Comparison of ENCODE assay signal across 1 cellular context in genomic region chr20:1423625-1424106, GRCh38.
TF ChIP-seq lines count a peak whose summit lies in the region.

No MANE protein-coding gene starts in this region.

TF ChIP-seq in GM23338, 12 proteins besides CTCF, POLR2A, EP300 and RAD21 (continued from another document):
- TF ChIP-seq, protein P1, sequence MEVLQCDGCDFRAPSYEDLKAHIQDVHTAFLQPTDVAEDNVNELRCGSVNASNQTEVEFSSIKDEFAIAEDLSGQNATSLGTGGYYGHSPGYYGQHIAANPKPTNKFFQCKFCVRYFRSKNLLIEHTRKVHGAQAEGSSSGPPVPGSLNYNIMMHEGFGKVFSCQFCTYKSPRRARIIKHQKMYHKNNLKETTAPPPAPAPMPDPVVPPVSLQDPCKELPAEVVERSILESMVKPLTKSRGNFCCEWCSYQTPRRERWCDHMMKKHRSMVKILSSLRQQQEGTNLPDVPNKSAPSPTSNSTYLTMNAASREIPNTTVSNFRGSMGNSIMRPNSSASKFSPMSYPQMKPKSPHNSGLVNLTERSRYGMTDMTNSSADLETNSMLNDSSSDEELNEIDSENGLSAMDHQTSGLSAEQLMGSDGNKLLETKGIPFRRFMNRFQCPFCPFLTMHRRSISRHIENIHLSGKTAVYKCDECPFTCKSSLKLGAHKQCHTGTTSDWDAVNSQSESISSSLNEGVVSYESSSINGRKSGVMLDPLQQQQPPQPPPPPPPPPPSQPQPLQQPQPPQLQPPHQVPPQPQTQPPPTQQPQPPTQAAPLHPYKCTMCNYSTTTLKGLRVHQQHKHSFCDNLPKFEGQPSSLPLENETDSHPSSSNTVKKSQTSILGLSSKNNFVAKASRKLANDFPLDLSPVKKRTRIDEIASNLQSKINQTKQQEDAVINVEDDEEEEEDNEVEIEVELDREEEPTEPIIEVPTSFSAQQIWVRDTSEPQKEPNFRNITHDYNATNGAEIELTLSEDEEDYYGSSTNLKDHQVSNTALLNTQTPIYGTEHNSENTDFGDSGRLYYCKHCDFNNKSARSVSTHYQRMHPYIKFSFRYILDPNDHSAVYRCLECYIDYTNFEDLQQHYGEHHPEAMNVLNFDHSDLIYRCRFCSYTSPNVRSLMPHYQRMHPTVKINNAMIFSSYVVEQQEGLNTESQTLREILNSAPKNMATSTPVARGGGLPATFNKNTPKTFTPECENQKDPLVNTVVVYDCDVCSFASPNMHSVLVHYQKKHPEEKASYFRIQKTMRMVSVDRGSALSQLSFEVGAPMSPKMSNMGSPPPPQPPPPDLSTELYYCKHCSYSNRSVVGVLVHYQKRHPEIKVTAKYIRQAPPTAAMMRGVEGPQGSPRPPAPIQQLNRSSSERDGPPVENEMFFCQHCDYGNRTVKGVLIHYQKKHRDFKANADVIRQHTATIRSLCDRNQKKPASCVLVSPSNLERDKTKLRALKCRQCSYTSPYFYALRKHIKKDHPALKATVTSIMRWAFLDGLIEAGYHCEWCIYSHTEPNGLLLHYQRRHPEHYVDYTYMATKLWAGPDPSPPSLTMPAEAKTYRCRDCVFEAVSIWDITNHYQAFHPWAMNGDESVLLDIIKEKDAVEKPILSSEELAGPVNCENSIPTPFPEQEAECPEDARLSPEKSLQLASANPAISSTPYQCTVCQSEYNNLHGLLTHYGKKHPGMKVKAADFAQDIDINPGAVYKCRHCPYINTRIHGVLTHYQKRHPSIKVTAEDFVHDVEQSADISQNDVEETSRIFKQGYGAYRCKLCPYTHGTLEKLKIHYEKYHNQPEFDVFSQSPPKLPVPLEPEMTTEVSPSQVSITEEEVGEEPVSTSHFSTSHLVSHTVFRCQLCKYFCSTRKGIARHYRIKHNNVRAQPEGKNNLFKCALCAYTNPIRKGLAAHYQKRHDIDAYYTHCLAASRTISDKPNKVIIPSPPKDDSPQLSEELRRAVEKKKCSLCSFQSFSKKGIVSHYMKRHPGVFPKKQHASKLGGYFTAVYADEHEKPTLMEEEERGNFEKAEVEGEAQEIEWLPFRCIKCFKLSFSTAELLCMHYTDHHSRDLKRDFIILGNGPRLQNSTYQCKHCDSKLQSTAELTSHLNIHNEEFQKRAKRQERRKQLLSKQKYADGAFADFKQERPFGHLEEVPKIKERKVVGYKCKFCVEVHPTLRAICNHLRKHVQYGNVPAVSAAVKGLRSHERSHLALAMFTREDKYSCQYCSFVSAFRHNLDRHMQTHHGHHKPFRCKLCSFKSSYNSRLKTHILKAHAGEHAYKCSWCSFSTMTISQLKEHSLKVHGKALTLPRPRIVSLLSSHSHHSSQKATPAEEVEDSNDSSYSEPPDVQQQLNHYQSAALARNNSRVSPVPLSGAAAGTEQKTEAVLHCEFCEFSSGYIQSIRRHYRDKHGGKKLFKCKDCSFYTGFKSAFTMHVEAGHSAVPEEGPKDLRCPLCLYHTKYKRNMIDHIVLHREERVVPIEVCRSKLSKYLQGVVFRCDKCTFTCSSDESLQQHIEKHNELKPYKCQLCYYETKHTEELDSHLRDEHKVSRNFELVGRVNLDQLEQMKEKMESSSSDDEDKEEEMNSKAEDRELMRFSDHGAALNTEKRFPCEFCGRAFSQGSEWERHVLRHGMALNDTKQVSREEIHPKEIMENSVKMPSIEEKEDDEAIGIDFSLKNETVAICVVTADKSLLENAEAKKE (CRISPR knock-in tag; IDR thresholded peaks at IDR 0.05): no peak
- TF ChIP-seq JUNB (IDR thresholded peaks at IDR 0.05; ENCODE audit: unreplicated experiment): no peak
TF ChIP-seq in GM23338: peak in this region for 0.
